18 cellular contexts compared by ENCODE assay signal in genomic region chr16:24829153-24829552, GRCh38. TPM values are rescaled to one million over a fixed set of nuclear protein-coding genes. Genes with fewer than 3 reads are reported as not detected.
DNase-seq lines count a peak whose midpoint lies in the region; ATAC-seq, FAIRE-seq and TF ChIP-seq lines count a peak whose summit lies in the region.
"Had no signal": no experiment of that assay in that cellular context is flagged by ENCODE, and none has a peak within 500 bp of the region (broad histone marks: within the 10 kb centered on the region; RNA-seq: fewer than 3 reads in every experiment).

No MANE protein-coding gene starts in this region.

- no peaks in the 10 kb centered on the region for H3K9me3 ChIP-seq in HepG2 (ENCODE audit: low read length)
- H3K9me3 ChIP-seq in small intestine (ENCODE audit: control insufficient read depth, low read depth): no peaks in the 10 kb centered on the region
- H3K9me3 ChIP-seq: HAP-1 had no signal

- H3K27me3 ChIP-seq in GM23338 (ENCODE audit: insufficient read depth): no peaks in the 10 kb centered on the region
- no peaks in the 10 kb centered on the region for H3K27me3 ChIP-seq in HepG2 (ENCODE audit: control insufficient read depth in 1 of 2, insufficient read depth in 2 of 2, low read length in 2 of 2)
- no peaks in the 10 kb centered on the region for H3K27me3 ChIP-seq in small intestine (ENCODE audit: control insufficient read depth in 2 of 2, insufficient read depth in 2 of 2, low read length in 2 of 2)

- no peaks in the 10 kb centered on the region for H3K27me3 Mint-ChIP-seq in activated CD4-positive, alpha-beta memory T cell treated with anti-CD3 and anti-CD28 coated beads for 36 hours
- H3K27me3 Mint-ChIP-seq in activated CD4-positive, alpha-beta memory T cell treated with anti-CD3 and anti-CD28 coated beads, Interleukin-2, amount 10 ng/mL, durations not matched to agents 7 days and 5 days: no peaks in the 10 kb centered on the region
- H3K27me3 Mint-ChIP-seq in GM23338 (ENCODE audit: insufficient read depth, low read depth, poor library complexity): peaks cover 5% of the 10 kb centered on the region
- H3K27me3 Mint-ChIP-seq in WTC11 (ENCODE audit: low read depth): no peaks in the 10 kb centered on the region
- peaks cover 0 to 4% (median 2%) of the 10 kb centered on the region in 3 donors for H3K27me3 Mint-ChIP-seq in CD14-positive monocyte (ENCODE audit: low read depth in 3 of 3)
- H3K27me3 Mint-ChIP-seq: B cell; CD4-positive, alpha-beta memory T cell had no signal

- FAIRE-seq in HepG2 (lab: Jason Lieb, UNC) (no peak), small intestine (lab: Jason Lieb, UNC) (no peak)
- FAIRE-seq: GM12892, H1, HTR-8/SVneo had no signal

- ATAC-seq in GM23338 (peak; percentile 50), WTC11 (peak; percentile 14), HepG2 (peak; percentile 24)

- H3K79me2 ChIP-seq in GM23338 (replicated peaks; ENCODE audit: insufficient read depth): no peaks in the 10 kb centered on the region
- H3K79me2 ChIP-seq in HepG2 (ENCODE audit: insufficient read depth, low read length): no peaks in the 10 kb centered on the region

- no peak overlapping the region for H3K4me2 ChIP-seq in GM23338
- H3K4me2 ChIP-seq in HepG2 (ENCODE audit: low read depth, low read length): no peak overlapping the region

- H3K27ac Mint-ChIP-seq in activated CD4-positive, alpha-beta memory T cell treated with anti-CD3 and anti-CD28 coated beads for 36 hours: no peak overlapping the region
- no peak overlapping the region for H3K27ac Mint-ChIP-seq in activated CD4-positive, alpha-beta memory T cell treated with anti-CD3 and anti-CD28 coated beads, Interleukin-2, amount 10 ng/mL, durations not matched to agents 7 days and 5 days
- no peak overlapping the region for H3K27ac Mint-ChIP-seq in GM23338
- H3K27ac Mint-ChIP-seq in WTC11: no peak overlapping the region
- H3K27ac Mint-ChIP-seq in CD14-positive monocyte: no peak overlapping the region
- H3K27ac Mint-ChIP-seq: B cell; CD4-positive, alpha-beta memory T cell had no signal

- in situ Hi-C loops in HepG2 (cut with HindIII; ENCODE audit: extremely low pct_ligation_motif_present, low pct_unique_long_range_greater_than_20kb): no loop called here

- H3K4me1 Mint-ChIP-seq in activated CD4-positive, alpha-beta memory T cell treated with anti-CD3 and anti-CD28 coated beads for 36 hours (ENCODE audit: low read depth): no peaks in the 10 kb centered on the region
- H3K4me1 Mint-ChIP-seq in activated CD4-positive, alpha-beta memory T cell treated with anti-CD3 and anti-CD28 coated beads, Interleukin-2, amount 10 ng/mL, durations not matched to agents 7 days and 5 days: no peaks in the 10 kb centered on the region
- H3K4me1 Mint-ChIP-seq in GM23338 (no peaks in the 10 kb centered on the region), WTC11 (no peaks in the 10 kb centered on the region), CD14-positive monocyte (no peaks in the 10 kb centered on the region)
- H3K4me1 Mint-ChIP-seq: B cell; CD4-positive, alpha-beta memory T cell had no signal

- H3K4me3 ChIP-seq in GM23338: no peak overlapping the region
- no peak overlapping the region for H3K4me3 ChIP-seq in HepG2 (replicated peaks in 1 of 3; ENCODE audit: insufficient read depth in 1 of 3, low read depth in 2 of 3, low read length in 3 of 3)
- H3K4me3 ChIP-seq in small intestine (ENCODE audit: low read depth in 1 of 2, low read length in 2 of 2): no peak overlapping the region
- H3K4me3 ChIP-seq: HAP-1 had no signal

- CTCF ChIA-PET in activated CD4-positive, alpha-beta memory T cell treated with anti-CD3 and anti-CD28 coated beads for 36 hours (lab: Charles Lee): no interaction called here
- CTCF ChIA-PET in activated CD4-positive, alpha-beta memory T cell treated with anti-CD3 and anti-CD28 coated beads, Interleukin-2, amount 10 ng/mL, durations not matched to agents 7 days and 5 days (lab: Charles Lee): no interaction called here
- CTCF ChIA-PET in WTC11 (lab: Charles Lee) (interaction anchor here (0.6 kb wide), 1 partner anchor 77 kb away, joined by 4 read pairs; no protein-coding TSS in a partner anchor), HepG2 (lab: Yijun Ruan, JAX; ENCODE audit: low intra/inter-chr PET ratio, low total read pairs) (no interaction called here)

- H3K36me3 Mint-ChIP-seq in activated CD4-positive, alpha-beta memory T cell treated with anti-CD3 and anti-CD28 coated beads for 36 hours: peaks cover 20% of the 10 kb centered on the region
- H3K36me3 Mint-ChIP-seq in activated CD4-positive, alpha-beta memory T cell treated with anti-CD3 and anti-CD28 coated beads, Interleukin-2, amount 10 ng/mL, durations not matched to agents 7 days and 5 days (ENCODE audit: low read depth): peaks cover 13% of the 10 kb centered on the region
- H3K36me3 Mint-ChIP-seq in GM23338 (ENCODE audit: low read depth): peaks cover 31% of the 10 kb centered on the region
- H3K36me3 Mint-ChIP-seq in WTC11: peaks cover 24% of the 10 kb centered on the region
- peaks cover 37 to 43% of the 10 kb centered on the region in 2 donors for H3K36me3 Mint-ChIP-seq in CD14-positive monocyte

- DNase-seq in activated CD4-positive, alpha-beta memory T cell treated with anti-CD3 and anti-CD28 coated beads for 36 hours: peak; percentile 7
- DNase-seq in activated CD4-positive, alpha-beta memory T cell treated with anti-CD3 and anti-CD28 coated beads, Interleukin-2, amount 10 ng/mL, durations not matched to agents 7 days and 5 days: no peak
- DNase-seq in GM23338 (ENCODE audit: low spot score): no peak
- DNase-seq in WTC11 (ENCODE audit: low spot score): no peak
- DNase-seq in HepG2 (ENCODE audit: low spot score): no peak
- no peak for DNase-seq in small intestine
- no peak for DNase-seq in CD14-positive monocyte (ENCODE audit: low spot score)
- no peak for DNase-seq in GDM1 (lab: John Stamatoyannopoulos, UW)
- DNase-seq: ACHN; C1 segment of cervical spinal cord; CD4-positive, alpha-beta memory T cell; DMS79 had no signal

- H3K27ac ChIP-seq in GM23338 (ENCODE audit: low read depth) (no peak overlapping the region), HepG2 (ENCODE audit: extremely low read length, insufficient read depth, low read length) (no peak overlapping the region), small intestine (ENCODE audit: low read depth in 1 of 2, low read length in 1 of 2) (no peak overlapping the region)

- TF ChIP-seq EP300 in HepG2 (IDR thresholded peaks at IDR 0.05; ENCODE audit: low read depth in 2 of 2, low read length in 2 of 2): no peak
- TF ChIP-seq EP300 in HepG2 (CRISPR knock-in tag; IDR thresholded peaks at IDR 0.05; ENCODE audit: borderline replicate concordance): no peak

- intact Hi-C loops in activated CD4-positive, alpha-beta memory T cell treated with anti-CD3 and anti-CD28 coated beads for 36 hours (cut with micrococcal nuclease): no loop called here
- intact Hi-C loops in HepG2 (cut with micrococcal nuclease; ENCODE audit: unreplicated experiment) (no loop called here), CD14-positive monocyte (cut with micrococcal nuclease) (no loop called here)

- H3K9ac ChIP-seq in HepG2 (ENCODE audit: insufficient read depth, low read depth, low read length): no peak overlapping the region

- TF ChIP-seq POLR2A in HepG2 (IDR thresholded peaks at IDR 0.05; ENCODE audit: insufficient read depth in 1 of 2, low read depth in 2 of 2, low read length in 2 of 2): no peak

- 87% methylated on average over 5 of the region's 5 CpGs for WGBS in HepG2 (ENCODE audit: low lambda C conversion rate)
- WGBS in small intestine, 3 donors: 34 to 46% (median 43%) methylated on average over 5 of the region's 5 CpGs

- H3K4me1 ChIP-seq in GM23338 (ENCODE audit: insufficient read depth) (no peaks in the 10 kb centered on the region), HepG2 (ENCODE audit: insufficient read depth, low read length) (0 out of 2 replicates have a peak, but pooled peaks cover 2% of the 10 kb centered on the region), small intestine (ENCODE audit: control insufficient read depth in 2 of 2, insufficient read depth in 1 of 2, low read depth in 1 of 2, low read length in 1 of 2) (no peaks in the 10 kb centered on the region)
- H3K4me1 ChIP-seq: HAP-1 had no signal

- no peak overlapping the region for H3K4me3 Mint-ChIP-seq in activated CD4-positive, alpha-beta memory T cell treated with anti-CD3 and anti-CD28 coated beads for 36 hours
- H3K4me3 Mint-ChIP-seq in activated CD4-positive, alpha-beta memory T cell treated with anti-CD3 and anti-CD28 coated beads, Interleukin-2, amount 10 ng/mL, durations not matched to agents 7 days and 5 days: no peak overlapping the region
- H3K4me3 Mint-ChIP-seq in GM23338 (no peak overlapping the region), WTC11 (no peak overlapping the region), CD14-positive monocyte (no peak overlapping the region)
- H3K4me3 Mint-ChIP-seq: B cell; CD4-positive, alpha-beta memory T cell had no signal

- TF ChIP-seq CTCF in GM23338 (conservative IDR thresholded peaks at IDR 0.05; ENCODE audit: low read depth in 2 of 2): peak in 1 of 2 experiments; percentile 16; a peak in 1 of 4 replicates
- no peak for TF ChIP-seq CTCF in WTC11 (IDR thresholded peaks at IDR 0.05)
- no peak for TF ChIP-seq CTCF in HepG2 (CRISPR knock-in tag; IDR thresholded peaks at IDR 0.05)
- no peak for TF ChIP-seq CTCF in CD14-positive monocyte (IDR thresholded peaks at IDR 0.05)

- POLR2A ChIA-PET in activated CD4-positive, alpha-beta memory T cell treated with anti-CD3 and anti-CD28 coated beads for 36 hours (lab: Charles Lee): no interaction called here
- POLR2A ChIA-PET in activated CD4-positive, alpha-beta memory T cell treated with anti-CD3 and anti-CD28 coated beads, Interleukin-2, amount 10 ng/mL, durations not matched to agents 7 days and 5 days (lab: Charles Lee): no interaction called here
- POLR2A ChIA-PET in WTC11 (lab: Charles Lee): no interaction called here
- POLR2A ChIA-PET in HepG2 (lab: Yijun Ruan, JAX): no interaction called here

- BruUV-seq in HepG2 (replicated peaks; lab: Mats Ljungman, UMichigan): no TSS peak

- 0 out of 2 replicates have a peak, but pooled peaks cover 5% of the 10 kb centered on the region for H3K9me2 ChIP-seq in GM23338 (ENCODE audit: insufficient read depth)

- no peak for TF ChIP-seq RAD21 in HepG2 (CRISPR knock-in tag; IDR thresholded peaks at IDR 0.05)

- H2AFZ ChIP-seq in GM23338 (no peak overlapping the region), HepG2 (ENCODE audit: low read length) (no peak overlapping the region)

- H3K36me3 ChIP-seq in GM23338 (ENCODE audit: insufficient read depth) (peaks cover 14% of the 10 kb centered on the region; the same call in 1 of the 2 replicates), HepG2 (replicated peaks in 1 of 2; ENCODE audit: control insufficient read depth in 1 of 2, insufficient read depth in 2 of 2, low read length in 2 of 2) (peaks cover 3 to 19% of the 10 kb centered on the region in 2 experiments; a peak in 4 of 5 replicates), small intestine (ENCODE audit: control insufficient read depth in 2 of 2, insufficient read depth in 2 of 2, low read length in 2 of 2) (peaks cover 3% of the 10 kb centered on the region in 2 donors)

- H3K9me3 Mint-ChIP-seq in activated CD4-positive, alpha-beta memory T cell treated with anti-CD3 and anti-CD28 coated beads for 36 hours: no peaks in the 10 kb centered on the region
- no peaks in the 10 kb centered on the region for H3K9me3 Mint-ChIP-seq in activated CD4-positive, alpha-beta memory T cell treated with anti-CD3 and anti-CD28 coated beads, Interleukin-2, amount 10 ng/mL, durations not matched to agents 7 days and 5 days
- H3K9me3 Mint-ChIP-seq in GM23338: no peaks in the 10 kb centered on the region
- H3K9me3 Mint-ChIP-seq in WTC11: no peaks in the 10 kb centered on the region
- H3K9me3 Mint-ChIP-seq in CD14-positive monocyte: no peaks in the 10 kb centered on the region
- H3K9me3 Mint-ChIP-seq: CD4-positive, alpha-beta memory T cell had no signal

- H3F3A ChIP-seq in GM23338 (replicated peaks; ENCODE audit: low read depth): peaks cover 10% of the 10 kb centered on the region; the same call in 1 of the 2 replicates

- H4K20me1 ChIP-seq in GM23338 (replicated peaks; ENCODE audit: insufficient read depth) (peaks cover 5% of the 10 kb centered on the region; the same call in 1 of the 2 replicates), HepG2 (ENCODE audit: insufficient read depth, low read length) (no peaks in the 10 kb centered on the region)

RNA-seq across cellular contexts. Expression of gene SLC5A11, which starts 16.6 kb away (rescaled TPM):
- total RNA-seq in activated CD4-positive, alpha-beta memory T cell treated with anti-CD3 and anti-CD28 coated beads for 36 hours: under 1 TPM in 1 of 2 experiments, not detected in 1; 0.12 TPM
- not detected for total RNA-seq in activated CD4-positive, alpha-beta memory T cell treated with anti-CD3 and anti-CD28 coated beads, Interleukin-2, amount 10 ng/mL, durations not matched to agents 7 days and 5 days
- total RNA-seq in GM23338 (2014; rRNA removed; shearing (Covaris generic)): 0.07 TPM in 1 of 2 replicates, not detected in the other
- 0.10 TPM in 1 of 2 replicates, not detected in the other for polyA plus RNA-seq in GM23338 (2016; fragmentation: Nextera tagmentation; extraction: Ambion mirVana)
- 0.11 to 0.23 TPM in 2 of 3 replicates, not detected in the other for total RNA-seq in WTC11 (2021)
- total RNA-seq in HepG2 (2016; rRNA removed; fragmentation: Illumina TruSeq; extraction: Trizol): 1.7 and 3.3 TPM in 2 replicates
- total RNA-seq in HepG2 (2016; cell fraction: cytosol; rRNA removed; fragmentation: Illumina TruSeq; extraction: Trizol; ENCODE audit: low read depth): 0.44 and 1.0 TPM in 2 replicates
- 1.3 and 3.5 TPM in 2 replicates for total RNA-seq in HepG2 (2016; cell fraction: insoluble cytoplasmic fraction; rRNA removed; fragmentation: Illumina TruSeq; extraction: Trizol)
- total RNA-seq in HepG2 (2016; cell fraction: membrane; rRNA removed; fragmentation: Illumina TruSeq; extraction: Trizol): 0.86 and 0.93 TPM in 2 replicates
- 4.1 and 5.6 TPM in 2 replicates for total RNA-seq in HepG2 (2016; cell fraction: nucleus; rRNA removed; fragmentation: Illumina TruSeq; extraction: Trizol)
- polyA plus RNA-seq in HepG2 (2011; rRNA removed): 1.2 and 1.7 TPM in 2 replicates
- polyA plus RNA-seq in HepG2 (2011; cell fraction: cytosol; rRNA removed): 0.36 and 0.38 TPM in 2 replicates
- 4.5 and 4.8 TPM in 2 replicates for polyA plus RNA-seq in HepG2 (2011; cell fraction: nucleus; rRNA removed)
- 0.80 and 1.3 TPM in 2 replicates for polyA plus RNA-seq in HepG2 (2012)
- polyA plus RNA-seq in HepG2 (2016; cell fraction: cytosol; fragmentation: Illumina TruSeq; extraction: Trizol; ENCODE audit: low read depth): 0.45 and 0.52 TPM in 2 replicates
- polyA plus RNA-seq in HepG2 (2016; cell fraction: insoluble cytoplasmic fraction; fragmentation: Illumina TruSeq; extraction: Trizol; ENCODE audit: low read depth): 1.1 and 1.2 TPM in 2 replicates
- 1.1 and 1.3 TPM in 2 replicates for polyA plus RNA-seq in HepG2 (2016; cell fraction: membrane; fragmentation: Illumina TruSeq; extraction: Trizol; ENCODE audit: low read depth)
- polyA plus RNA-seq in HepG2 (2016; cell fraction: nucleus; fragmentation: Illumina TruSeq; extraction: Trizol; ENCODE audit: insufficient read depth, low read depth): 5.5 and 5.7 TPM in 2 replicates
- 0.77 and 1.0 TPM in 2 replicates for polyA minus RNA-seq in HepG2 (2011; rRNA and poly(A)+ RNA removed; ENCODE audit: low replicate concordance)
- 0.49 TPM in 1 of 2 replicates, not detected in the other for polyA minus RNA-seq in HepG2 (2011; cell fraction: cytosol; rRNA and poly(A)+ RNA removed)
- 2.5 and 3.5 TPM in 2 replicates for polyA minus RNA-seq in HepG2 (2011; cell fraction: nucleus; rRNA and poly(A)+ RNA removed)
- polyA plus RNA-seq in small intestine: 10 to 100 TPM in 2 of 3 donors, 1 to 10 TPM in 1; 4.5 to 32.4 (median 25.1) TPM
- not detected for polyA plus RNA-seq in CD14-positive monocyte
- total RNA-seq: G401 had no signal
- polyA plus RNA-seq: CD4-positive, alpha-beta memory T cell had no signal
